In the genomic region with DNA sequence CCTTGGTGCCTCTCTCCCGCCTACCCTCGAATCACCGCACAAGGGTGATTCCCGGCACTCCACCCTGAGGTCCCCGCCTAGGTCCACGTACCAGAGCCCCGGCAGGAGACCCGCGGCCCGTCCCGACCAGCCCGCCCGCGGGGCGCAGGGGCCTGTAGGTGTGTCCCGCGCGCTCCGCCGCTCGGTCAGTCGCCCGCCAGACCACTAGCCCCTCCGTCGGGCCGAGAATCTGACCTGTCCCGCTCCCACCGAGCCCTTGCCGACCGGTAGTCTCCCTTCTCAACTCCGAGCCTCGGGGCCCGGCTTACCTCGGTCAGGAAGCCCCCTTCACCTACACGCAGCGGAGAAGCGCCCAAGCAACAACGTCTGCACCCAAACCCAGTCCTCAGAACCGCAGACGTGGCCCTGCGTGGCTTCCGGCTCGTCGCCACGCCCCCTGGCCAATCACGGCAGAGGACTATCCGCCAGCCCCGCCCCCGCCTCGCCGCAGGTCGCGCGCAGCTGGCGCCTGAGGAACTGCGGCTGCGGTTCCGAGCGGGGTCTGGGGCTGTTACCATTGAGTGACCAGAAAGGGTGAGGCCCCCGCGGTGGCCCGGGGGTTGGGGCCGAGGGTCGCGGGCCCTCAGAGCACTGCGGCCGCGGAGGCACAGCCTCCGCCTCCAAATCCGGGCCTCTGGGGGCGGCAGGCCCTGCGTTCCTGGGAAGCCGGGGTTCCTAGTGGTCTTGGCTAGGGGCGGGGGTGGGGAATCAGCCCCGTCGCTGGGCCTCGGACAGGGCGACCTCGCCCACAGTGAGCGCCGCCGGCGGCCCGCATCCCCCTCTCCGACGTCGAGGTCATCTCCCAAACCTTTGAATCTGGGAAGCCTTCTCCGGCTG, we compare ENCODE assay signal across 8 cellular contexts. TPM values are rescaled to one million over a fixed set of nuclear protein-coding genes. Genes with fewer than 3 reads are reported as not detected.
DNase-seq lines count a peak whose midpoint lies in the region; ATAC-seq lines count a peak whose summit lies in the region.

A gene with protein sequence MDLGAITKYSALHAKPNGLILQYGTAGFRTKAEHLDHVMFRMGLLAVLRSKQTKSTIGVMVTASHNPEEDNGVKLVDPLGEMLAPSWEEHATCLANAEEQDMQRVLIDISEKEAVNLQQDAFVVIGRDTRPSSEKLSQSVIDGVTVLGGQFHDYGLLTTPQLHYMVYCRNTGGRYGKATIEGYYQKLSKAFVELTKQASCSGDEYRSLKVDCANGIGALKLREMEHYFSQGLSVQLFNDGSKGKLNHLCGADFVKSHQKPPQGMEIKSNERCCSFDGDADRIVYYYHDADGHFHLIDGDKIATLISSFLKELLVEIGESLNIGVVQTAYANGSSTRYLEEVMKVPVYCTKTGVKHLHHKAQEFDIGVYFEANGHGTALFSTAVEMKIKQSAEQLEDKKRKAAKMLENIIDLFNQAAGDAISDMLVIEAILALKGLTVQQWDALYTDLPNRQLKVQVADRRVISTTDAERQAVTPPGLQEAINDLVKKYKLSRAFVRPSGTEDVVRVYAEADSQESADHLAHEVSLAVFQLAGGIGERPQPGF (minus strand): TSS at position 395 of the 876 bp plus-strand sequence. CDS start 2,253 bp downstream, outside the sequence.
TSS of gene RWDD2A (plus strand) at position 487 of the 876 bp plus-strand sequence. CDS start 1,095 bp downstream, outside the sequence.

- ATAC-seq in GM19035 (IDR thresholded peaks at IDR 0.05; ENCODE audit: unreplicated experiment) (peak; percentile 97), HG03280 (IDR thresholded peaks at IDR 0.05; ENCODE audit: unreplicated experiment) (peak; percentile 98)

- peak; percentile 87 to 90 for DNase-seq in AML-193 (lab: John Stamatoyannopoulos, UW)
- DNase-seq in NCI-H446 treated with DMSO at 0.1 percent for 48 hours (lab: John Stamatoyannopoulos, UW) = peak; percentile 58
- DNase-seq in activated CD4-positive, alpha-beta T cell treated with anti-CD3 and anti-CD28 coated beads for 24 hours (ENCODE audit: low read depth in 2 of 2) = peak; percentile 80
- DNase-seq in cerebellum (ENCODE audit: low spot score) = peak; percentile 97
- peak; percentile 74 for DNase-seq in kidney glomerular epithelial cell (lab: John Stamatoyannopoulos, UW)
- peak; percentile 70 to 86 for DNase-seq in stimulated activated CD4-positive, alpha-beta T cell treated with anti-CD3 and anti-CD28 coated beads, Interleukin-15, amount 100 ng/mL, for 48 hours (ENCODE audit: low read depth in 2 of 2)

RNA-seq across cellular contexts. Expression of the first gene that starts in this region (rescaled TPM):
- total RNA-seq in cerebellum = 57.3 TPM

RNA-seq across cellular contexts. Expression of gene RWDD2A, which starts in this region (rescaled TPM):
- 5.9 TPM for total RNA-seq in cerebellum

Comparison
In these comparisons a context has a peak if more than half of its experiments do, and no peak if none do; other contexts are left out.
1. Peak in every context shown above with its lines: DNase-seq and ATAC-seq.